In the genomic region with DNA sequence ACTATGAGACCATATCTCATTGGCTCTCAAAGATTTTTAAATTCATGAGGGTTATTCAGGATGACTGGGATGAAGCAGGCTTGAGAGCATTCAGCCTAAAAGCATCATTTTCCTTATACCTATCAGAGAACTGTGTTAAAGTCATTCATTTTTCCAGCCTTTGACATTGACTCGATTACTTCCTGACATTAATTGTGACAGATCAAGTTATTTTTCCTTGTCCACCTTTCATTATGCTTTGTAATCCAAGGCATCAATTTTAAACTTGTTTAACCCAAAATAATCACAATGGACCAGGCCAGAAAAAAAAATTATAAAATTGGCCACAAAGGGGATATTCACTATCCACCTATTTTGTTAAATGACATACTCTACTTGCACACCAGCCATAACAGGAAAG, we compare ENCODE assay signal across 3 cellular contexts.
"Had no signal": no experiment of that assay in that cellular context is flagged by ENCODE, and none has a peak within 500 bp of the region (broad histone marks: within the 10 kb centered on the region; RNA-seq: fewer than 3 reads in every experiment).

No MANE protein-coding gene starts in this region.

- H3K4me3 ChIP-seq: GM12878 had no signal

- DNase-seq: GDM1, GF-D8 had no signal
